Comparison of ENCODE assay signal across 1 cellular context in genomic region chr12:68118096-68118755, GRCh38.
TF ChIP-seq lines count a peak whose summit lies in the region.

No MANE protein-coding gene starts in this region.

TF ChIP-seq in WTC11, 78 proteins besides CTCF, POLR2A, EP300 and RAD21 (continued from another document):
- no peak for TF ChIP-seq ZNF532 (CRISPR knock-in tag; IDR thresholded peaks at IDR 0.05; ENCODE audit: borderline replicate concordance)
- no peak for TF ChIP-seq MLX (CRISPR knock-in tag; IDR thresholded peaks at IDR 0.05)
- no peak for TF ChIP-seq SOX15 (CRISPR knock-in tag; IDR thresholded peaks at IDR 0.05)
- TF ChIP-seq, protein P1, sequence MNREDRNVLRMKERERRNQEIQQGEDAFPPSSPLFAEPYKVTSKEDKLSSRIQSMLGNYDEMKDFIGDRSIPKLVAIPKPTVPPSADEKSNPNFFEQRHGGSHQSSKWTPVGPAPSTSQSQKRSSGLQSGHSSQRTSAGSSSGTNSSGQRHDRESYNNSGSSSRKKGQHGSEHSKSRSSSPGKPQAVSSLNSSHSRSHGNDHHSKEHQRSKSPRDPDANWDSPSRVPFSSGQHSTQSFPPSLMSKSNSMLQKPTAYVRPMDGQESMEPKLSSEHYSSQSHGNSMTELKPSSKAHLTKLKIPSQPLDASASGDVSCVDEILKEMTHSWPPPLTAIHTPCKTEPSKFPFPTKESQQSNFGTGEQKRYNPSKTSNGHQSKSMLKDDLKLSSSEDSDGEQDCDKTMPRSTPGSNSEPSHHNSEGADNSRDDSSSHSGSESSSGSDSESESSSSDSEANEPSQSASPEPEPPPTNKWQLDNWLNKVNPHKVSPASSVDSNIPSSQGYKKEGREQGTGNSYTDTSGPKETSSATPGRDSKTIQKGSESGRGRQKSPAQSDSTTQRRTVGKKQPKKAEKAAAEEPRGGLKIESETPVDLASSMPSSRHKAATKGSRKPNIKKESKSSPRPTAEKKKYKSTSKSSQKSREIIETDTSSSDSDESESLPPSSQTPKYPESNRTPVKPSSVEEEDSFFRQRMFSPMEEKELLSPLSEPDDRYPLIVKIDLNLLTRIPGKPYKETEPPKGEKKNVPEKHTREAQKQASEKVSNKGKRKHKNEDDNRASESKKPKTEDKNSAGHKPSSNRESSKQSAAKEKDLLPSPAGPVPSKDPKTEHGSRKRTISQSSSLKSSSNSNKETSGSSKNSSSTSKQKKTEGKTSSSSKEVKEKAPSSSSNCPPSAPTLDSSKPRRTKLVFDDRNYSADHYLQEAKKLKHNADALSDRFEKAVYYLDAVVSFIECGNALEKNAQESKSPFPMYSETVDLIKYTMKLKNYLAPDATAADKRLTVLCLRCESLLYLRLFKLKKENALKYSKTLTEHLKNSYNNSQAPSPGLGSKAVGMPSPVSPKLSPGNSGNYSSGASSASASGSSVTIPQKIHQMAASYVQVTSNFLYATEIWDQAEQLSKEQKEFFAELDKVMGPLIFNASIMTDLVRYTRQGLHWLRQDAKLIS (CRISPR knock-in tag; IDR thresholded peaks at IDR 0.05; ENCODE audit: borderline replicate concordance): no peak
- TF ChIP-seq IRF2 (CRISPR knock-in tag; IDR thresholded peaks at IDR 0.05; ENCODE audit: borderline replicate concordance, low read depth): no peak
- no peak for TF ChIP-seq ELF4 (CRISPR knock-in tag; IDR thresholded peaks at IDR 0.05; ENCODE audit: low read depth)
- TF ChIP-seq, protein P2, sequence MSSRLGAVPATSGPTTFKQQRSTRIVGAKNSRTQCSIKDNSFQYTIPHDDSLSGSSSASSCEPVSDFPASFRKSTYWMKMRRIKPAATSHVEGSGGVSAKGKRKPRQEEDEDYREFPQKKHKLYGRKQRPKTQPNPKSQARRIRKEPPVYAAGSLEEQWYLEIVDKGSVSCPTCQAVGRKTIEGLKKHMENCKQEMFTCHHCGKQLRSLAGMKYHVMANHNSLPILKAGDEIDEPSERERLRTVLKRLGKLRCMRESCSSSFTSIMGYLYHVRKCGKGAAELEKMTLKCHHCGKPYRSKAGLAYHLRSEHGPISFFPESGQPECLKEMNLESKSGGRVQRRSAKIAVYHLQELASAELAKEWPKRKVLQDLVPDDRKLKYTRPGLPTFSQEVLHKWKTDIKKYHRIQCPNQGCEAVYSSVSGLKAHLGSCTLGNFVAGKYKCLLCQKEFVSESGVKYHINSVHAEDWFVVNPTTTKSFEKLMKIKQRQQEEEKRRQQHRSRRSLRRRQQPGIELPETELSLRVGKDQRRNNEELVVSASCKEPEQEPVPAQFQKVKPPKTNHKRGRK (CRISPR knock-in tag; IDR thresholded peaks at IDR 0.05; ENCODE audit: borderline replicate concordance): no peak
- TF ChIP-seq PREB (CRISPR knock-in tag; IDR thresholded peaks at IDR 0.05; ENCODE audit: borderline replicate concordance): no peak
